34 cellular contexts compared by ENCODE assay signal in genomic region chr20:45908086-45908485, GRCh38.
"Had no signal": no experiment of that assay in that cellular context is flagged by ENCODE, and none has a peak within 500 bp of the region (broad histone marks: within the 10 kb centered on the region; RNA-seq: fewer than 3 reads in every experiment).

No MANE protein-coding gene starts in this region.

- H3K27me3 Mint-ChIP-seq: central memory CD8-positive, alpha-beta T cell had no signal

- H3K9me3 Mint-ChIP-seq: activated B cell treated with CpG ODN at 0.5 μM for 24 hours; activated CD4-positive, alpha-beta memory T cell treated with anti-CD3 and anti-CD28 coated beads for 36 hours; activated naive CD4-positive, alpha-beta T cell treated with anti-CD3 and anti-CD28 coated beads for 36 hours; activated T-cell treated with anti-CD3 and anti-CD28 coated beads, Interleukin-2, amount 50 U/mL, for 4 hours; activated T-helper 1 cell treated with anti-CD3 and anti-CD28 coated beads, Interleukin-12 subunit alpha, Interleukin-12 subunit beta, Interleukin-2, Interleukin-4 antibody, amounts not matched to agents 30 ng/mL and 10 ng/mL and 1 ng/mL, durations not matched to agents 14 hours and 24 hours and 36 hours; central memory CD8-positive, alpha-beta T cell had no signal

- H3K4me2 ChIP-seq: PC-9 had no signal

- H3K27ac ChIP-seq: cardiac muscle cell, PC-9, VCaP had no signal

- DNase-seq: activated B cell treated with CpG ODN at 0.5 μM for 24 hours; activated CD4-positive, alpha-beta memory T cell treated with anti-CD3 and anti-CD28 coated beads for 36 hours; activated CD4-positive, alpha-beta T cell treated with anti-CD3 and anti-CD28 coated beads for 4 hours; activated CD4-positive, alpha-beta T cell treated with anti-CD3 and anti-CD28 coated beads, Interleukin-2, amount 50 U/mL, for 1 hour; activated CD4-positive, CD25-positive, alpha-beta regulatory T cell treated with anti-CD3 and anti-CD28 coated beads, Interleukin-2, amount 50 U/mL, for 72 hours; activated CD8-positive, alpha-beta memory T cell treated with anti-CD3 and anti-CD28 coated beads, Interleukin-2, amount 50 U/mL, for 4 hours; activated gamma-delta T cell treated with Interleukin-2 at 50 U/mL for 16 hours; activated naive CD4-positive, alpha-beta T cell treated with anti-CD3 and anti-CD28 coated beads for 36 hours; activated T-cell treated with anti-CD3 and anti-CD28 coated beads for 4 hours; activated T-cell treated with anti-CD3 and anti-CD28 coated beads, Interleukin-2, amount 50 U/mL, for 4 hours; adrenal gland; anterior cingulate cortex; Karpas-422; NCI-H1105; NCI-H1436; NCI-H1694; NCI-H2029; NCI-H2171; NCI-H510A; NCI-H526; NCI-H748 treated with DMSO at 0.1 percent for 48 hours; NK-92 treated with Interleukin-12 subunit alpha and Interleukin-12 subunit beta, amount 100 ng/mL, for 24 hours; PC-9; Right ventricle myocardium superior; SW 1271; T-helper 1 cell; T-helper 2 cell; T-helper 9 cell had no signal

- H3K4me3 Mint-ChIP-seq: activated B cell treated with CpG ODN at 0.5 μM for 24 hours; activated CD4-positive, alpha-beta memory T cell treated with anti-CD3 and anti-CD28 coated beads for 36 hours; activated naive CD4-positive, alpha-beta T cell treated with anti-CD3 and anti-CD28 coated beads for 36 hours; activated T-cell treated with anti-CD3 and anti-CD28 coated beads, Interleukin-2, amount 50 U/mL, for 4 hours; activated T-helper 1 cell treated with anti-CD3 and anti-CD28 coated beads, Interleukin-12 subunit alpha, Interleukin-12 subunit beta, Interleukin-2, Interleukin-4 antibody, amounts not matched to agents 30 ng/mL and 10 ng/mL and 1 ng/mL, durations not matched to agents 14 hours and 24 hours and 36 hours; central memory CD8-positive, alpha-beta T cell had no signal

- H2AFZ ChIP-seq: PC-9 had no signal

- ATAC-seq: activated naive CD4-positive, alpha-beta T cell treated with anti-CD3 and anti-CD28 coated beads, Interleukin-2, amount 50 U/mL, for 72 hours; activated T-cell treated with anti-CD3 and anti-CD28 coated beads, Interleukin-2, amount 50 U/mL, for 4 hours had no signal

- H3K36me3 Mint-ChIP-seq: activated CD4-positive, alpha-beta memory T cell treated with anti-CD3 and anti-CD28 coated beads for 36 hours; activated naive CD4-positive, alpha-beta T cell treated with anti-CD3 and anti-CD28 coated beads, Interleukin-2, amount 50 U/mL, for 72 hours had no signal

- H3K27me3 ChIP-seq: adrenal gland, cardiac muscle cell had no signal

- H3K27ac Mint-ChIP-seq: activated B cell treated with CpG ODN at 0.5 μM for 24 hours; activated CD4-positive, alpha-beta memory T cell treated with anti-CD3 and anti-CD28 coated beads for 36 hours; activated naive CD4-positive, alpha-beta T cell treated with anti-CD3 and anti-CD28 coated beads for 36 hours; activated naive CD4-positive, alpha-beta T cell treated with anti-CD3 and anti-CD28 coated beads, Interleukin-2, amount 50 U/mL, for 72 hours; activated T-helper 1 cell treated with anti-CD3 and anti-CD28 coated beads, Interleukin-12 subunit alpha, Interleukin-12 subunit beta, Interleukin-2, Interleukin-4 antibody, amounts not matched to agents 30 ng/mL and 10 ng/mL and 1 ng/mL, durations not matched to agents 14 hours and 24 hours and 36 hours had no signal

- H3K4me3 ChIP-seq: cardiac muscle cell, PC-9 had no signal

- FAIRE-seq: RCC 7860 had no signal

- H3K9me3 ChIP-seq: adrenal gland had no signal
